ENCODE assay signal across 26 cellular contexts in genomic region chr15:54850101-54850500, GRCh38.
DNase-seq lines count a peak whose midpoint lies in the region; ATAC-seq and TF ChIP-seq lines count a peak whose summit lies in the region.
"Had no signal": no experiment of that assay in that cellular context is flagged by ENCODE, and none has a peak within 500 bp of the region (broad histone marks: within the 10 kb centered on the region; RNA-seq: fewer than 3 reads in every experiment).

No MANE protein-coding gene starts in this region.

- H3K9me3 ChIP-seq in right cardiac atrium (ENCODE audit: control insufficient read depth, low read length) (no peaks in the 10 kb centered on the region), heart right ventricle (peaks cover 0 to 11% (median 0%) of the 10 kb centered on the region in 11 donors)
- H3K9me3 ChIP-seq: A549, BE2C, BLaER1, Caco-2 had no signal

- H3K4me1 ChIP-seq in right cardiac atrium (ENCODE audit: control insufficient read depth, insufficient read depth, low read length): no peaks in the 10 kb centered on the region
- H3K4me1 ChIP-seq in heart right ventricle: no peaks in the 10 kb centered on the region
- H3K4me1 ChIP-seq: A549, BE2C, BLaER1, Caco-2 had no signal

- H3K27me3 ChIP-seq in right cardiac atrium (ENCODE audit: control insufficient read depth, insufficient read depth) (no peaks in the 10 kb centered on the region), heart right ventricle (no peaks in the 10 kb centered on the region)
- H3K27me3 ChIP-seq: BE2C; BLaER1; BLaER1 treated with 17β-estradiol and CSF1 and Interleukin-3, amounts not matched to agents 10 nM and 100 nM had no signal

- no peak for TF ChIP-seq CTCF in heart right ventricle (IDR thresholded peaks at IDR 0.05)

- ATAC-seq in right cardiac atrium (peak; percentile 36 to 91), heart right ventricle (no peak)
- ATAC-seq: A549; CD8-positive, alpha-beta T cell had no signal

- H3K27ac ChIP-seq in right cardiac atrium (ENCODE audit: low read length) (no peak overlapping the region), heart right ventricle (no peak overlapping the region)
- H3K27ac ChIP-seq: 22Rv1; A549; BLaER1; BLaER1 treated with 17β-estradiol and CSF1 and Interleukin-3, amounts not matched to agents 10 nM and 100 nM; C4-2B had no signal

- DNase-seq in right cardiac atrium (no peak), heart right ventricle (no peak)
- DNase-seq: 8988T; AML-193; BE2C; C1 segment of cervical spinal cord; Caco-2; Calu3; CD4-positive, alpha-beta memory T cell; CD4-positive, alpha-beta T cell; CD4-positive, CD25-positive, alpha-beta regulatory T cell; CD8-positive, alpha-beta memory T cell; CD8-positive, alpha-beta T cell; COR-L47; DMS 273 treated with DMSO at 0.1 percent for 48 hours; DMS153; DMS53; DMS79; DMS79 treated with DMSO at 0.1 percent for 48 hours; DND-41; EL had no signal

- intact Hi-C loops in right cardiac atrium (cut with DNase I) (no loop called here), heart right ventricle (cut with DNase I) (no loop called here)

- WGBS in right cardiac atrium: 60% methylated on average over 4 of the region's 4 CpGs
- 67 to 74% methylated on average over 4 of the region's 4 CpGs for WGBS in heart right ventricle, 2 donors

- H3K36me3 ChIP-seq in heart right ventricle: no peaks in the 10 kb centered on the region
- H3K36me3 ChIP-seq: BE2C; BLaER1; BLaER1 treated with 17β-estradiol and CSF1 and Interleukin-3, amounts not matched to agents 10 nM and 100 nM had no signal

- H3K4me3 ChIP-seq in right cardiac atrium (ENCODE audit: low read length): no peak overlapping the region
- H3K4me3 ChIP-seq in heart right ventricle: no peak overlapping the region
- H3K4me3 ChIP-seq: A549; BLaER1; BLaER1 treated with 17β-estradiol and CSF1 and Interleukin-3, amounts not matched to agents 10 nM and 100 nM had no signal

Comparison
In these comparisons a context has a peak if more than half of its experiments do, and no peak if none do; other contexts are left out.
1. ATAC-seq: peak in right cardiac atrium (2 of 2); none in heart right ventricle (0 of 8).